ENCODE assay signal across 32 cellular contexts in the genomic region with DNA sequence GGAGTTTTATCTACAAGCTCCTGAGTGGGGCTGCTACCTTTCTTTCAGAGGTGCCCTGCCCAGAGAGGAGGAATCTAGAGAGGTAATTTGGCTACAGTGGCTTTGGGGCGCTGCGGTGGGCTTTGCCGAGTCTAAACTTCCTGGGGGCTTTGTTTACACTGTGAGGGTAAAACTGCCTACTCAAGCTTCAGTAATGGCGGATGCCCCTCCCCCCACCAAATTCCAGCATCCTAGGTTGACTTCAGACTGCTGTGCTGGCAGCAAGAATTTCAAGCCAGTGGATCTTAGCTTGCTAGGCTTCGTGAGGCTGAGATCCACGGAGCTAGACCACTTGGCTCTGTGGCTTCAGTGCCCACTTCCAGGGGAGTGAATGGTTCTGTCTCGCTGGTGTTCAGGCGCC.
"Had no signal": no experiment of that assay in that cellular context is flagged by ENCODE, and none has a peak within 500 bp of the region (broad histone marks: within the 10 kb centered on the region; RNA-seq: fewer than 3 reads in every experiment).

No MANE protein-coding gene starts in this region.

- H3K27me3 ChIP-seq: esophagus squamous epithelium, heart right ventricle, ovary, sigmoid colon, stomach, testis, tibial artery, upper lobe of left lung had no signal

- H3K27ac ChIP-seq: coronary artery, esophagus squamous epithelium, heart right ventricle, ovary, psoas muscle, sigmoid colon, stomach, testis, tibial artery, upper lobe of left lung had no signal

- H3K9me3 ChIP-seq: ovary, psoas muscle, testis, tibial artery had no signal

- H3K27me3 Mint-ChIP-seq: memory B cell; naive thymus-derived CD4-positive, alpha-beta T cell had no signal

- H3K4me1 ChIP-seq: esophagus squamous epithelium, heart right ventricle, psoas muscle, sigmoid colon, stomach, testis, tibial artery, upper lobe of left lung had no signal

- ATAC-seq: heart right ventricle; naive thymus-derived CD4-positive, alpha-beta T cell; psoas muscle; right cardiac atrium; stimulated activated effector memory CD8-positive, alpha-beta T cell treated with anti-CD3 and anti-CD28 coated beads, Interleukin-12 subunit alpha, Interleukin-12 subunit beta, amount 100 ng/mL, for 72 hours had no signal

- H3K4me1 Mint-ChIP-seq: immature natural killer cell; memory B cell; nephron; stimulated activated effector memory CD8-positive, alpha-beta T cell treated with anti-CD3 and anti-CD28 coated beads, Interleukin-12 subunit alpha, Interleukin-12 subunit beta, amount 100 ng/mL, for 72 hours had no signal

- H3K27ac Mint-ChIP-seq: immature natural killer cell; memory B cell; naive thymus-derived CD4-positive, alpha-beta T cell; nephron; stimulated activated effector memory CD8-positive, alpha-beta T cell treated with anti-CD3 and anti-CD28 coated beads, Interleukin-12 subunit alpha, Interleukin-12 subunit beta, amount 100 ng/mL, for 72 hours had no signal

- H3K36me3 ChIP-seq: ovary had no signal

- H3K4me3 Mint-ChIP-seq: immature natural killer cell; memory B cell; naive thymus-derived CD4-positive, alpha-beta T cell; nephron; stimulated activated effector memory CD8-positive, alpha-beta T cell treated with anti-CD3 and anti-CD28 coated beads, Interleukin-12 subunit alpha, Interleukin-12 subunit beta, amount 100 ng/mL, for 72 hours had no signal

- H3K36me3 Mint-ChIP-seq: stimulated activated effector memory CD8-positive, alpha-beta T cell treated with anti-CD3 and anti-CD28 coated beads, Interleukin-12 subunit alpha, Interleukin-12 subunit beta, amount 100 ng/mL, for 72 hours had no signal

- H3K4me3 ChIP-seq: coronary artery, esophagus squamous epithelium, heart right ventricle, lung, ovary, psoas muscle, sigmoid colon, stomach, testis, tibial artery, upper lobe of left lung had no signal

- DNase-seq: dermis blood vessel endothelial cell; effector memory CD4-positive, alpha-beta T cell; erythroblast; esophagus squamous epithelium; foreskin melanocyte; glutamatergic neuron; heart right ventricle; hippocampal formation; immature natural killer cell; islet precursor cell; midbrain; naive thymus-derived CD4-positive, alpha-beta T cell; occipital lobe; ovary; posterior cingulate gyrus; psoas muscle; sigmoid colon; stimulated activated CD4-positive, alpha-beta T cell treated with anti-CD3 and anti-CD28 coated beads, Interleukin-2, amount 100 ng/mL, for 24 hours; stimulated activated CD4-positive, alpha-beta T cell treated with anti-CD3 and anti-CD28 coated beads, Interleukin-4, amount 100 ng/mL, for 24 hours; stimulated activated naive CD4-positive, alpha-beta T cell treated with Interleukin-2 at 50 U/mL for 16 hours; stomach; testis; tibial artery; upper lobe of left lung had no signal

- FAIRE-seq: endometrium, urothelium cell line had no signal
